10 cellular contexts compared by ENCODE assay signal in the genomic region with DNA sequence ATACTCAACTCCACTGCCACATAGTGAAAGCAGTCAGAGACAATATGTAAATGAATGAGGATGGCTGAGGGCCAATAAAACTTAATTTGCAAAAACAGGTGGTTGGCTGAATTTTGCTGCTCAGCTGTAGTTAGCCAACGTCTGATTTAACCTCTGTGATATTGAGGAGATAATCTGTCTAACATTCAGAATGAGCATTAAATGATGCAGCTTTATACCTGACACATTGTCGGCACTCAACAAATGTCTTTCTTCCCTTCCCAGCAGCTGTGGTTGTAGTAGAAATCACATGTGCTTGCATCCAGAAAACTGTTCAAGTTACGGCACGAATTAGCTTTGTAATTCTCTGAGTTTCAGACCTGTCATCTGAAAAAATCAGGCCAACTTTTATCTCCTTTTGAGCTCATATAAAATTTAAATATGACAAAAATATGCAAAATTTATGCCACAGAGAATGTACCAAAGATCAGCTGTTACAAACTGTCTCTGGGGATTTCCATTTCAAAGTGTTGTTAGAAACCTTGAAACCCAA.
DNase-seq lines count a peak whose midpoint lies in the region; ATAC-seq lines count a peak whose summit lies in the region.
"Had no signal": no experiment of that assay in that cellular context is flagged by ENCODE, and none has a peak within 500 bp of the region (broad histone marks: within the 10 kb centered on the region; RNA-seq: fewer than 3 reads in every experiment).

No MANE protein-coding gene starts in this region.

- intact Hi-C loops in head of caudate nucleus (cut with DNase I) = no loop called here

- H3K4me3 Mint-ChIP-seq in activated CD4-positive, alpha-beta memory T cell treated with anti-CD3 and anti-CD28 coated beads, Interleukin-2, amount 10 ng/mL, durations not matched to agents 7 days and 5 days = no peak overlapping the region
- H3K4me3 Mint-ChIP-seq: activated CD4-positive, alpha-beta T cell treated with anti-CD3 and anti-CD28 coated beads, Interleukin-2, amount 10 ng/mL, durations not matched to agents 24 days and 14 days had no signal

- DNase-seq in activated CD4-positive, alpha-beta memory T cell treated with anti-CD3 and anti-CD28 coated beads, Interleukin-2, amount 10 ng/mL, durations not matched to agents 7 days and 5 days = no peak
- DNase-seq in UCSD-AML1 (lab: John Stamatoyannopoulos, UW; ENCODE audit: unreplicated experiment) (no peak), dermis blood vessel endothelial cell (no peak), head of caudate nucleus (no peak)
- DNase-seq: posterior cingulate gyrus, RPMI8226 had no signal

- ATAC-seq in GM18498 (IDR thresholded peaks at IDR 0.05; ENCODE audit: unreplicated experiment) (peak; percentile 48), GM19438 (IDR thresholded peaks at IDR 0.05; ENCODE audit: low read depth, unreplicated experiment) (peak; percentile 36), HG03378 (IDR thresholded peaks at IDR 0.05; ENCODE audit: unreplicated experiment) (peak; percentile 21)

- no peaks in the 10 kb centered on the region for H3K9me3 Mint-ChIP-seq in activated CD4-positive, alpha-beta memory T cell treated with anti-CD3 and anti-CD28 coated beads, Interleukin-2, amount 10 ng/mL, durations not matched to agents 7 days and 5 days
- H3K9me3 Mint-ChIP-seq: activated CD4-positive, alpha-beta T cell treated with anti-CD3 and anti-CD28 coated beads, Interleukin-2, amount 10 ng/mL, durations not matched to agents 24 days and 14 days had no signal

- CTCF ChIA-PET in activated CD4-positive, alpha-beta memory T cell treated with anti-CD3 and anti-CD28 coated beads, Interleukin-2, amount 10 ng/mL, durations not matched to agents 7 days and 5 days (lab: Charles Lee) = no interaction called here

- peaks cover 18% of the 10 kb centered on the region for H3K4me1 Mint-ChIP-seq in activated CD4-positive, alpha-beta memory T cell treated with anti-CD3 and anti-CD28 coated beads, Interleukin-2, amount 10 ng/mL, durations not matched to agents 7 days and 5 days

- no peaks in the 10 kb centered on the region for H3K36me3 Mint-ChIP-seq in activated CD4-positive, alpha-beta memory T cell treated with anti-CD3 and anti-CD28 coated beads, Interleukin-2, amount 10 ng/mL, durations not matched to agents 7 days and 5 days (ENCODE audit: low read depth)

- POLR2A ChIA-PET in activated CD4-positive, alpha-beta memory T cell treated with anti-CD3 and anti-CD28 coated beads, Interleukin-2, amount 10 ng/mL, durations not matched to agents 7 days and 5 days (lab: Charles Lee) = no interaction called here

- peaks cover 2% of the 10 kb centered on the region for H3K27me3 Mint-ChIP-seq in activated CD4-positive, alpha-beta memory T cell treated with anti-CD3 and anti-CD28 coated beads, Interleukin-2, amount 10 ng/mL, durations not matched to agents 7 days and 5 days

- peak overlapping the region; percentile 1 for H3K27ac Mint-ChIP-seq in activated CD4-positive, alpha-beta memory T cell treated with anti-CD3 and anti-CD28 coated beads, Interleukin-2, amount 10 ng/mL, durations not matched to agents 7 days and 5 days
